10 cellular contexts compared by ENCODE assay signal in genomic region chr10:60139798-60140566, GRCh38.
DNase-seq lines count a peak whose midpoint lies in the region; ATAC-seq, FAIRE-seq and TF ChIP-seq lines count a peak whose summit lies in the region.
"Had no signal": no experiment of that assay in that cellular context is flagged by ENCODE, and none has a peak within 500 bp of the region (broad histone marks: within the 10 kb centered on the region; RNA-seq: fewer than 3 reads in every experiment).

No MANE protein-coding gene starts in this region.

- intact Hi-C loops in natural killer cell (cut with micrococcal nuclease) = no loop called here

- peak overlapping the region; percentile 2 for H3K4me3 ChIP-seq in skeletal muscle cell (ENCODE audit: low read depth, low read length)

- H3K4me3 Mint-ChIP-seq in natural killer cell = no peak overlapping the region
- H3K4me3 Mint-ChIP-seq in progenitor cell of endocrine pancreas (ENCODE audit: low read depth) = no peak overlapping the region

- TF ChIP-seq CTCF in RWPE1 (conservative IDR thresholded peaks at IDR 0.05; ENCODE audit: low read depth) (no peak), natural killer cell (IDR thresholded peaks at IDR 0.05) (no peak), progenitor cell of endocrine pancreas (IDR thresholded peaks at IDR 0.05; ENCODE audit: unreplicated experiment) (no peak)

- H3K9me3 Mint-ChIP-seq in natural killer cell (no peaks in the 10 kb centered on the region), progenitor cell of endocrine pancreas (ENCODE audit: low read depth) (no peaks in the 10 kb centered on the region)

- H3K36me3 Mint-ChIP-seq in natural killer cell (no peaks in the 10 kb centered on the region), progenitor cell of endocrine pancreas (ENCODE audit: insufficient read depth) (peaks cover 4% of the 10 kb centered on the region)

- H3K4me1 Mint-ChIP-seq in natural killer cell (no peaks in the 10 kb centered on the region), progenitor cell of endocrine pancreas (ENCODE audit: low read depth) (peaks cover 19% of the 10 kb centered on the region)

- H3K27ac Mint-ChIP-seq in natural killer cell (no peak overlapping the region), progenitor cell of endocrine pancreas (no peak overlapping the region)

- ATAC-seq in GM21529 (IDR thresholded peaks at IDR 0.05; ENCODE audit: unreplicated experiment) (peak; percentile 42), natural killer cell (no peak)

- H3K27me3 Mint-ChIP-seq in natural killer cell (ENCODE audit: low read depth in 2 of 2) = no peaks in the 10 kb centered on the region
- H3K27me3 Mint-ChIP-seq in progenitor cell of endocrine pancreas = no peaks in the 10 kb centered on the region

- H3K27ac ChIP-seq in RWPE1 = no peak overlapping the region

- DNase-seq in RWPE1 (ENCODE audit: low spot score) (peak; percentile 14), hepatic stellate cell (ENCODE audit: low spot score) (peak; percentile 10), skeletal muscle cell (ENCODE audit: low read depth) (peak; percentile 52), natural killer cell (no peak), progenitor cell of endocrine pancreas (ENCODE audit: low spot score, unreplicated experiment) (no peak), RCC 7860 (ENCODE audit: low spot score) (no peak), NCI-H226 (no peak)
- DNase-seq: KBM-7 had no signal

- CTCF ChIA-PET in RWPE1 (lab: Yijun Ruan, JAX) = interaction anchor here (0.6 to 0.8 kb wide), 2 partner anchors 26 to 805 kb away, joined by 3 to 4 read pairs; no protein-coding TSS in a partner anchor

- POLR2A ChIA-PET in RWPE1 (lab: Yijun Ruan, JAX; ENCODE audit: low non-redundant PET) = no interaction called here

- FAIRE-seq in RCC 7860 (lab: Jason Lieb, UNC) = no peak
- FAIRE-seq: TTC549 had no signal

Comparison
In these comparisons a context has a peak if more than half of its experiments do, and no peak if none do; other contexts are left out.
1. DNase-seq: peak in RWPE1 (single experiment), hepatic stellate cell (single experiment) and skeletal muscle cell (single experiment); none in natural killer cell (single experiment), progenitor cell of endocrine pancreas (single experiment), RCC 7860 (single experiment) and NCI-H226 (single experiment).